Comparison of ENCODE assay signal across 1 cellular context in the genomic region with DNA sequence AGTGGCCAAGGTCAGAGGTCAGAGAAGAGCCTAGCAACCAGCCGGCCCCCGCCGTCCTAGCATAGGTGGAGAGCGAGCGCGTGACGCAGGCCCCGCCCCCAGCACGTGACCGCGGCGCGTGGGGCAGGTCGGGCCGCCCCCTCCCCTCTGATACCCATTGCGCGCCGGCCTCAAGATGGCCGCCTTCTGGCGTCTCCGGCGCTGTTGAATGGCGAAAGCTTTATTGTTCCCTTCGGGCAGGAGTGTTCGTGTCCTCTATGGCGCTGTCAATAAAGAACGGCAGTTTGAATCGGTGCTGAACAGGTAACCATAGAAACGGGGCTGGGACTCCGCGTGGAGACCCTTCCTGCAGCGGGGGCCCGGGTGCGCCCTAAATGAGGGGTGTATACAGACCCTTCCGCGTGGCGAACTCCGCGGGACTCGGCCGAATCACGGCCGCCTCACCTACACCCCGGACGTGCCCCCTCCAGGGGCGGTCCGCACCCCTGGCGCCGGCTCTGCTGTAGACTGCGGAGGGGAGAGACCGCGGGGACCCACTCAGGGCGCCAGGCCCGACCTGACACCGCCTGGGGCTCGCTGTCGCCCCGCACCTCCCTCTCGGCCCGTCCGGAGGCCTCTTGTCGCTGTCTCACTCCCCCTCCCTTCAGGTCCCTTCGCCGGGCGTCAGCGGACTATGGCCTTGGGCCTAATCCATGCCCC.
TF ChIP-seq lines count a peak whose summit lies in the region.

A gene with protein sequence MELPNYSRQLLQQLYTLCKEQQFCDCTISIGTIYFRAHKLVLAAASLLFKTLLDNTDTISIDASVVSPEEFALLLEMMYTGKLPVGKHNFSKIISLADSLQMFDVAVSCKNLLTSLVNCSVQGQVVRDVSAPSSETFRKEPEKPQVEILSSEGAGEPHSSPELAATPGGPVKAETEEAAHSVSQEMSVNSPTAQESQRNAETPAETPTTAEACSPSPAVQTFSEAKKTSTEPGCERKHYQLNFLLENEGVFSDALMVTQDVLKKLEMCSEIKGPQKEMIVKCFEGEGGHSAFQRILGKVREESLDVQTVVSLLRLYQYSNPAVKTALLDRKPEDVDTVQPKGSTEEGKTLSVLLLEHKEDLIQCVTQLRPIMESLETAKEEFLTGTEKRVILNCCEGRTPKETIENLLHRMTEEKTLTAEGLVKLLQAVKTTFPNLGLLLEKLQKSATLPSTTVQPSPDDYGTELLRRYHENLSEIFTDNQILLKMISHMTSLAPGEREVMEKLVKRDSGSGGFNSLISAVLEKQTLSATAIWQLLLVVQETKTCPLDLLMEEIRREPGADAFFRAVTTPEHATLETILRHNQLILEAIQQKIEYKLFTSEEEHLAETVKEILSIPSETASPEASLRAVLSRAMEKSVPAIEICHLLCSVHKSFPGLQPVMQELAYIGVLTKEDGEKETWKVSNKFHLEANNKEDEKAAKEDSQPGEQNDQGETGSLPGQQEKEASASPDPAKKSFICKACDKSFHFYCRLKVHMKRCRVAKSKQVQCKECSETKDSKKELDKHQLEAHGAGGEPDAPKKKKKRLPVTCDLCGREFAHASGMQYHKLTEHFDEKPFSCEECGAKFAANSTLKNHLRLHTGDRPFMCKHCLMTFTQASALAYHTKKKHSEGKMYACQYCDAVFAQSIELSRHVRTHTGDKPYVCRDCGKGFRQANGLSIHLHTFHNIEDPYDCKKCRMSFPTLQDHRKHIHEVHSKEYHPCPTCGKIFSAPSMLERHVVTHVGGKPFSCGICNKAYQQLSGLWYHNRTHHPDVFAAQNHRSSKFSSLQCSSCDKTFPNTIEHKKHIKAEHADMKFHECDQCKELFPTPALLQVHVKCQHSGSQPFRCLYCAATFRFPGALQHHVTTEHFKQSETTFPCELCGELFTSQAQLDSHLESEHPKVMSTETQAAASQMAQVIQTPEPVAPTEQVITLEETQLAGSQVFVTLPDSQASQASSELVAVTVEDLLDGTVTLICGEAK (plus strand): TSS at position 150 of the 699 bp plus-strand sequence. CDS start 38,098 bp downstream, outside the sequence.

TF ChIP-seq in HepG2, 621 proteins besides CTCF, POLR2A, EP300 and RAD21 (continued from another document and continues in another):
- TF ChIP-seq SMC3 (IDR thresholded peaks at IDR 0.05; ENCODE audit: low read length) (no peak), TEAD3 (CRISPR knock-in tag; optimal IDR thresholded peaks at IDR 0.05; ENCODE audit: borderline replicate concordance) (peak; percentile 89), ELF1 (CRISPR knock-in tag; IDR thresholded peaks at IDR 0.05) (peak; percentile 79), KDM2A (CRISPR knock-in tag; IDR thresholded peaks at IDR 0.05; ENCODE audit: borderline replicate concordance, low read depth) (peak; percentile 96), PRPF4 (IDR thresholded peaks at IDR 0.05; ENCODE audit: low read depth, low read length, poor library complexity, severe bottlenecking) (peak; percentile 100), ZFX (CRISPR knock-in tag; IDR thresholded peaks at IDR 0.05; ENCODE audit: low read depth) (peak; percentile 94), PTBP1 (IDR thresholded peaks at IDR 0.05; ENCODE audit: low read depth, low read length, poor library complexity, severe bottlenecking) (no peak), ZNF781 (CRISPR knock-in tag; IDR thresholded peaks at IDR 0.05; ENCODE audit: borderline replicate concordance, not compliant biosample characterization) (no peak), ZNF879 (CRISPR knock-in tag; IDR thresholded peaks at IDR 0.05) (no peak), SSRP1 (CRISPR knock-in tag; IDR thresholded peaks at IDR 0.05) (no peak), ERF (CRISPR knock-in tag; IDR thresholded peaks at IDR 0.05) (peak; percentile 82; the same call in 1 of the 2 replicates), ZNF777 (CRISPR knock-in tag; IDR thresholded peaks at IDR 0.05) (peak; percentile 6; the same call in 1 of the 2 replicates), KMT2A (CRISPR knock-in tag; IDR thresholded peaks at IDR 0.05) (peak; percentile 93), CENPX (CRISPR knock-in tag; IDR thresholded peaks at IDR 0.05) (no peak), ISL2 (CRISPR knock-in tag; IDR thresholded peaks at IDR 0.05) (no peak; the same call in 1 of the 2 replicates), ZKSCAN1 (IDR thresholded peaks at IDR 0.05; ENCODE audit: low read length) (peak; percentile 95), ZNF569 (CRISPR knock-in tag; IDR thresholded peaks at IDR 0.05; ENCODE audit: borderline replicate concordance) (no peak), HOXA5 (CRISPR knock-in tag; IDR thresholded peaks at IDR 0.05) (0 out of 2 replicates have a peak, but pooled peaks have one; percentile 26), HNRNPK (IDR thresholded peaks at IDR 0.05; ENCODE audit: low read depth, low read length, poor library complexity, severe bottlenecking) (peak; percentile 14), TCF12 (IDR thresholded peaks at IDR 0.05) (no peak), TCF12 (CRISPR knock-in tag; IDR thresholded peaks at IDR 0.05) (peak; percentile 81; the same call in 1 of the 2 replicates), CHD2 (IDR thresholded peaks at IDR 0.05; ENCODE audit: low read depth, low read length) (peak; percentile 55; the same call in 1 of the 2 replicates), ZNF343 (CRISPR knock-in tag; IDR thresholded peaks at IDR 0.05) (no peak; the same call in 1 of the 2 replicates), KAT8 (CRISPR knock-in tag; IDR thresholded peaks at IDR 0.05) (peak; percentile 98)
- TF ChIP-seq, protein P1, sequence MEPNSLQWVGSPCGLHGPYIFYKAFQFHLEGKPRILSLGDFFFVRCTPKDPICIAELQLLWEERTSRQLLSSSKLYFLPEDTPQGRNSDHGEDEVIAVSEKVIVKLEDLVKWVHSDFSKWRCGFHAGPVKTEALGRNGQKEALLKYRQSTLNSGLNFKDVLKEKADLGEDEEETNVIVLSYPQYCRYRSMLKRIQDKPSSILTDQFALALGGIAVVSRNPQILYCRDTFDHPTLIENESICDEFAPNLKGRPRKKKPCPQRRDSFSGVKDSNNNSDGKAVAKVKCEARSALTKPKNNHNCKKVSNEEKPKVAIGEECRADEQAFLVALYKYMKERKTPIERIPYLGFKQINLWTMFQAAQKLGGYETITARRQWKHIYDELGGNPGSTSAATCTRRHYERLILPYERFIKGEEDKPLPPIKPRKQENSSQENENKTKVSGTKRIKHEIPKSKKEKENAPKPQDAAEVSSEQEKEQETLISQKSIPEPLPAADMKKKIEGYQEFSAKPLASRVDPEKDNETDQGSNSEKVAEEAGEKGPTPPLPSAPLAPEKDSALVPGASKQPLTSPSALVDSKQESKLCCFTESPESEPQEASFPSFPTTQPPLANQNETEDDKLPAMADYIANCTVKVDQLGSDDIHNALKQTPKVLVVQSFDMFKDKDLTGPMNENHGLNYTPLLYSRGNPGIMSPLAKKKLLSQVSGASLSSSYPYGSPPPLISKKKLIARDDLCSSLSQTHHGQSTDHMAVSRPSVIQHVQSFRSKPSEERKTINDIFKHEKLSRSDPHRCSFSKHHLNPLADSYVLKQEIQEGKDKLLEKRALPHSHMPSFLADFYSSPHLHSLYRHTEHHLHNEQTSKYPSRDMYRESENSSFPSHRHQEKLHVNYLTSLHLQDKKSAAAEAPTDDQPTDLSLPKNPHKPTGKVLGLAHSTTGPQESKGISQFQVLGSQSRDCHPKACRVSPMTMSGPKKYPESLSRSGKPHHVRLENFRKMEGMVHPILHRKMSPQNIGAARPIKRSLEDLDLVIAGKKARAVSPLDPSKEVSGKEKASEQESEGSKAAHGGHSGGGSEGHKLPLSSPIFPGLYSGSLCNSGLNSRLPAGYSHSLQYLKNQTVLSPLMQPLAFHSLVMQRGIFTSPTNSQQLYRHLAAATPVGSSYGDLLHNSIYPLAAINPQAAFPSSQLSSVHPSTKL (CRISPR knock-in tag; IDR thresholded peaks at IDR 0.05) = peak; percentile 78
- TF ChIP-seq, protein P2, sequence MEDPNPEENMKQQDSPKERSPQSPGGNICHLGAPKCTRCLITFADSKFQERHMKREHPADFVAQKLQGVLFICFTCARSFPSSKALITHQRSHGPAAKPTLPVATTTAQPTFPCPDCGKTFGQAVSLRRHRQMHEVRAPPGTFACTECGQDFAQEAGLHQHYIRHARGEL (CRISPR knock-in tag; IDR thresholded peaks at IDR 0.05) = no peak
- TF ChIP-seq, protein P3, sequence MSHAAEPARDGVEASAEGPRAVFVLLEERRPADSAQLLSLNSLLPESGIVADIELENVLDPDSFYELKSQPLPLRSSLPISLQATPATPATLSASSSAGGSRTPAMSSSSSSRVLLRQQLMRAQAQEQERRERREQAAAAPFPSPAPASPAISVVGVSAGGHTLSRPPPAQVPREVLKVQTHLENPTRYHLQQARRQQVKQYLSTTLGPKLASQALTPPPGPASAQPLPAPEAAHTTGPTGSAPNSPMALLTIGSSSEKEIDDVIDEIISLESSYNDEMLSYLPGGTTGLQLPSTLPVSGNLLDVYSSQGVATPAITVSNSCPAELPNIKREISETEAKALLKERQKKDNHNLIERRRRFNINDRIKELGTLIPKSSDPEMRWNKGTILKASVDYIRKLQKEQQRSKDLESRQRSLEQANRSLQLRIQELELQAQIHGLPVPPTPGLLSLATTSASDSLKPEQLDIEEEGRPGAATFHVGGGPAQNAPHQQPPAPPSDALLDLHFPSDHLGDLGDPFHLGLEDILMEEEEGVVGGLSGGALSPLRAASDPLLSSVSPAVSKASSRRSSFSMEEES (CRISPR knock-in tag; IDR thresholded peaks at IDR 0.05) = peak; percentile 96
- TF ChIP-seq, protein P4, sequence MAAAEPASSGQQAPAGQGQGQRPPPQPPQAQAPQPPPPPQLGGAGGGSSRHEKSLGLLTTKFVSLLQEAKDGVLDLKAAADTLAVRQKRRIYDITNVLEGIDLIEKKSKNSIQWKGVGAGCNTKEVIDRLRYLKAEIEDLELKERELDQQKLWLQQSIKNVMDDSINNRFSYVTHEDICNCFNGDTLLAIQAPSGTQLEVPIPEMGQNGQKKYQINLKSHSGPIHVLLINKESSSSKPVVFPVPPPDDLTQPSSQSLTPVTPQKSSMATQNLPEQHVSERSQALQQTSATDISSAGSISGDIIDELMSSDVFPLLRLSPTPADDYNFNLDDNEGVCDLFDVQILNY (CRISPR knock-in tag; conservative IDR thresholded peaks at IDR 0.05) = no peak
- TF ChIP-seq, protein P5, sequence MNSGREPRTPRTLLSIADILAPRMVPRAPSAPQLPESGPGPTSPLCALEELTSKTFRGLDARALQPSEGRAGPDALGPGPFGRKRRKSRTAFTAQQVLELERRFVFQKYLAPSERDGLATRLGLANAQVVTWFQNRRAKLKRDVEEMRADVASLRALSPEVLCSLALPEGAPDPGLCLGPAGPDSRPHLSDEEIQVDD (CRISPR knock-in tag; IDR thresholded peaks at IDR 0.05; ENCODE audit: borderline replicate concordance) = 0 out of 2 replicates have a peak, but pooled peaks have one; percentile 70
- TF ChIP-seq, protein P6, sequence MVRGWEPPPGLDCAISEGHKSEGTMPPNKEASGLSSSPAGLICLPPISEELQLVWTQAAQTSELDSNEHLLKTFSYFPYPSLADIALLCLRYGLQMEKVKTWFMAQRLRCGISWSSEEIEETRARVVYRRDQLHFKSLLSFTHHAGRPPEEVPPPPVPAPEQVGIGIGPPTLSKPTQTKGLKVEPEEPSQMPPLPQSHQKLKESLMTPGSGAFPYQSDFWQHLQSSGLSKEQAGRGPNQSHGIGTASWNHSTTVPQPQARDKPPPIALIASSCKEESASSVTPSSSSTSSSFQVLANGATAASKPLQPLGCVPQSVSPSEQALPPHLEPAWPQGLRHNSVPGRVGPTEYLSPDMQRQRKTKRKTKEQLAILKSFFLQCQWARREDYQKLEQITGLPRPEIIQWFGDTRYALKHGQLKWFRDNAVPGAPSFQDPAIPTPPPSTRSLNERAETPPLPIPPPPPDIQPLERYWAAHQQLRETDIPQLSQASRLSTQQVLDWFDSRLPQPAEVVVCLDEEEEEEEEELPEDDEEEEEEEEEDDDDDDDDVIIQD (CRISPR knock-in tag; IDR thresholded peaks at IDR 0.05; ENCODE audit: low read depth) = peak; percentile 90
- TF ChIP-seq, protein P7, sequence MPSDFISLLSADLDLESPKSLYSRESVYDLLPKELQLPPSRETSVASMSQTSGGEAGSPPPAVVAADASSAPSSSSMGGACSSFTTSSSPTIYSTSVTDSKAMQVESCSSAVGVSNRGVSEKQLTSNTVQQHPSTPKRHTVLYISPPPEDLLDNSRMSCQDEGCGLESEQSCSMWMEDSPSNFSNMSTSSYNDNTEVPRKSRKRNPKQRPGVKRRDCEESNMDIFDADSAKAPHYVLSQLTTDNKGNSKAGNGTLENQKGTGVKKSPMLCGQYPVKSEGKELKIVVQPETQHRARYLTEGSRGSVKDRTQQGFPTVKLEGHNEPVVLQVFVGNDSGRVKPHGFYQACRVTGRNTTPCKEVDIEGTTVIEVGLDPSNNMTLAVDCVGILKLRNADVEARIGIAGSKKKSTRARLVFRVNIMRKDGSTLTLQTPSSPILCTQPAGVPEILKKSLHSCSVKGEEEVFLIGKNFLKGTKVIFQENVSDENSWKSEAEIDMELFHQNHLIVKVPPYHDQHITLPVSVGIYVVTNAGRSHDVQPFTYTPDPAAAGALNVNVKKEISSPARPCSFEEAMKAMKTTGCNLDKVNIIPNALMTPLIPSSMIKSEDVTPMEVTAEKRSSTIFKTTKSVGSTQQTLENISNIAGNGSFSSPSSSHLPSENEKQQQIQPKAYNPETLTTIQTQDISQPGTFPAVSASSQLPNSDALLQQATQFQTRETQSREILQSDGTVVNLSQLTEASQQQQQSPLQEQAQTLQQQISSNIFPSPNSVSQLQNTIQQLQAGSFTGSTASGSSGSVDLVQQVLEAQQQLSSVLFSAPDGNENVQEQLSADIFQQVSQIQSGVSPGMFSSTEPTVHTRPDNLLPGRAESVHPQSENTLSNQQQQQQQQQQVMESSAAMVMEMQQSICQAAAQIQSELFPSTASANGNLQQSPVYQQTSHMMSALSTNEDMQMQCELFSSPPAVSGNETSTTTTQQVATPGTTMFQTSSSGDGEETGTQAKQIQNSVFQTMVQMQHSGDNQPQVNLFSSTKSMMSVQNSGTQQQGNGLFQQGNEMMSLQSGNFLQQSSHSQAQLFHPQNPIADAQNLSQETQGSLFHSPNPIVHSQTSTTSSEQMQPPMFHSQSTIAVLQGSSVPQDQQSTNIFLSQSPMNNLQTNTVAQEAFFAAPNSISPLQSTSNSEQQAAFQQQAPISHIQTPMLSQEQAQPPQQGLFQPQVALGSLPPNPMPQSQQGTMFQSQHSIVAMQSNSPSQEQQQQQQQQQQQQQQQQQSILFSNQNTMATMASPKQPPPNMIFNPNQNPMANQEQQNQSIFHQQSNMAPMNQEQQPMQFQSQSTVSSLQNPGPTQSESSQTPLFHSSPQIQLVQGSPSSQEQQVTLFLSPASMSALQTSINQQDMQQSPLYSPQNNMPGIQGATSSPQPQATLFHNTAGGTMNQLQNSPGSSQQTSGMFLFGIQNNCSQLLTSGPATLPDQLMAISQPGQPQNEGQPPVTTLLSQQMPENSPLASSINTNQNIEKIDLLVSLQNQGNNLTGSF (CRISPR knock-in tag; IDR thresholded peaks at IDR 0.05) = no peak
- TF ChIP-seq, protein P8, sequence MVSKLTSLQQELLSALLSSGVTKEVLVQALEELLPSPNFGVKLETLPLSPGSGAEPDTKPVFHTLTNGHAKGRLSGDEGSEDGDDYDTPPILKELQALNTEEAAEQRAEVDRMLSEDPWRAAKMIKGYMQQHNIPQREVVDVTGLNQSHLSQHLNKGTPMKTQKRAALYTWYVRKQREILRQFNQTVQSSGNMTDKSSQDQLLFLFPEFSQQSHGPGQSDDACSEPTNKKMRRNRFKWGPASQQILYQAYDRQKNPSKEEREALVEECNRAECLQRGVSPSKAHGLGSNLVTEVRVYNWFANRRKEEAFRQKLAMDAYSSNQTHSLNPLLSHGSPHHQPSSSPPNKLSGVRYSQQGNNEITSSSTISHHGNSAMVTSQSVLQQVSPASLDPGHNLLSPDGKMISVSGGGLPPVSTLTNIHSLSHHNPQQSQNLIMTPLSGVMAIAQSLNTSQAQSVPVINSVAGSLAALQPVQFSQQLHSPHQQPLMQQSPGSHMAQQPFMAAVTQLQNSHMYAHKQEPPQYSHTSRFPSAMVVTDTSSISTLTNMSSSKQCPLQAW (CRISPR knock-in tag; IDR thresholded peaks at IDR 0.05) = peak; percentile 90; the same call in 1 of the 2 replicates
